ENCODE assay signal across 25 cellular contexts in the genomic region with DNA sequence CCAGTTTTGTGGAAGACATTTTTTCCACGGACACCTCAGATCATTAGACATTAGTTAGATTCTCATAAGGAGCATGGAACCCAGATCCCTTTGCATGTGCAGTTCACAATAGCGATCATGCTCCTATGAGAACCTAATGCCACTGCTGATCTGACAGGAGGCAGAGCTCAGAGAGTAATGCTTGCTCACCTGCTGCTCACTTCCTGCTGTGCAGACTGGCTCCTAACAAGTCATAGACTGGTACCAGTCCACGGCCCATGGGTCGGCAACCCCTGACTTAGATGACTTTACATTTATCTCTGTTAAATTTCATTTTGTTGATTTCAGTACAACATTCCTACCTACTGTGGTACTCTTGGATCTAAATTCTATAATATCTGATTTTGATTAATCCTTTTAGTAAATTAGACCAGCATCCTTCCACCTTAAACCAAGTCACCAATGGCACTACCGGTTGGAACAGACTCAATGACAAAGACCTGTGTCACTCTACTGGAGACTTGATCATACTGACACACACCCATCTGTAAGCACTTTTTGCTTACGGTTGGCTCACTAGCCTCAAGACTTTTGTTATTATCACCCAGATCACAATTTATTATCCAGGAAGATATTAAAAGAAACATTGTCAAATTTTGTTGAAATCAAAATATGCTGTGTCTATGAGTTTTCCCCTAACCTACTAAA.
"Had no signal": no experiment of that assay in that cellular context is flagged by ENCODE, and none has a peak within 500 bp of the region (broad histone marks: within the 10 kb centered on the region; RNA-seq: fewer than 3 reads in every experiment).

No MANE protein-coding gene starts in this region.

- ATAC-seq: activated CD8-positive, alpha-beta memory T cell treated with anti-CD3 and anti-CD28 coated beads, Interleukin-2, amount 10 ng/mL, durations not matched to agents 7 days and 5 days; left lobe of liver; natural killer cell treated with Interleukin-12 subunit alpha and Interleukin-12 subunit beta and Interleukin-15 and Interleukin-18, amount 100 ng/mL, for 72 hours; pancreas; right lobe of liver; stimulated activated memory B cell treated with anti-CD40 and anti-IgM and Interleukin-4, amounts not matched to agents 10 μg/mL and 1 μg/mL and 100 μg/mL, for 72 hours had no signal

- H3K27ac ChIP-seq: neutrophil, pancreas, right lobe of liver, testis, upper lobe of left lung, WERI-Rb-1 had no signal

- H3K27me3 ChIP-seq: neutrophil, pancreas, right lobe of liver, testis, upper lobe of left lung had no signal

- H3K4me1 ChIP-seq: pancreas, right lobe of liver, testis, upper lobe of left lung had no signal

- H3K9me3 ChIP-seq: neutrophil, pancreas, right lobe of liver, testis, upper lobe of left lung had no signal

- H3K4me3 ChIP-seq: lung, pancreas, right lobe of liver, testis, upper lobe of left lung had no signal

- H3K36me3 ChIP-seq: neutrophil, pancreas, right lobe of liver, upper lobe of left lung, WERI-Rb-1 had no signal

- DNase-seq: activated CD4-positive, alpha-beta memory T cell treated with anti-CD3 and anti-CD28 coated beads, Interleukin-2, amount 10 ng/mL, durations not matched to agents 7 days and 5 days; activated CD4-positive, alpha-beta T cell treated with anti-CD3 and anti-CD28 coated beads for 48 hours; activated CD8-positive, alpha-beta memory T cell treated with anti-CD3 and anti-CD28 coated beads, Interleukin-2, amount 10 ng/mL, durations not matched to agents 7 days and 5 days; activated naive CD4-positive, alpha-beta T cell; activated naive CD8-positive, alpha-beta T cell treated with anti-CD3 and anti-CD28 coated beads for 36 hours; amniotic stem cell; dermis blood vessel endothelial cell; effector memory CD4-positive, alpha-beta T cell; foreskin melanocyte; glutamatergic neuron; hippocampal formation; pancreas; right lobe of liver; small intestine; stimulated activated CD4-positive, alpha-beta T cell treated with anti-CD3 and anti-CD28 coated beads, Interleukin-15, amount 100 ng/mL, for 24 hours; stimulated activated CD4-positive, alpha-beta T cell treated with anti-CD3 and anti-CD28 coated beads, Interleukin-4, amount 100 ng/mL, for 24 hours; T-helper 2 cell; testis; upper lobe of left lung; WERI-Rb-1 had no signal
